Comparison of ENCODE assay signal across 10 cellular contexts in the genomic region with DNA sequence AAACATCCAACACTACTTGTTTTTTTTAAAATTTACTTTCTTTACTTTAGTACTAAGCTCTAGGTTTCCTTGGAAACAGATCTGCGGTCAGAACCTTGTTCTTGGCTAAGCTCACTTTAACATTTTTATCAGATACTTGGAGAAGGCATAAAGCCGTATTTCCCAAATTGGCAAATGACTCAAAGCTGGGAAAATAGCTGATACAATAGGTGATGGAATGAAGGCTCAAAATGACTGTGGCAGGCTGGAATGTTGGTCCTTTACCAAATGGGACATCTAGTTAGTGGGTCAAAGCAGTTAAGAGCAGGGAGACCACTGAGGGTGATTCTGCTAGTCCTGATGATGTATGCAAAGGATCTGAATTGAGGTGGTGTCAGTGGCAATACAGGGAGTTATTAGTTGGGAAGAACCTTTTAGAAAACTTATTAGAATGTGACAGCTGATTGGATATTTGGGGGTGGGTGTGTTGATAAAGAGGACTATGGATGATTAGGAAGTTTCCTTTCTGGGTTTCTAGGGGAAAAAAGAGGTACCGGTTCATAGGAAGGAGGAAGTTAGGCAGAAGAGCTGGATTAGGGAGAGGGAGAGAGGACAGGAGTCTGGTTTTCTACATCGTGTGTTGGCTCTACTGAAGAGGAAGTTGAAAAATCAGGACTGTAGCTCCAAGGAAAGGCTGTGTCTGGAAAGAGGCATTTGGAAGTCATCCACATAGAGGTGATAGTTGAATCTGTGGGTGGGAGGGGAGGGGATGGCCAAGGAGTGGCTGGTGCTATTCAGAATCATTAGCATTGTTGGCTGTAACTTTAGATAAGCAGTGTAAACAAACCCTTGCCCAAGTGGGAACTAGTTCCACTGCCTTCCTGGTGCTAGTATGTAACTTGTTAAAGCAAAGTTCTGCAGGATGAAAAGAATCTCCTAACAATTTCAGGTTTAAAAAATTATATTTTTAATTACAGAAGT. TPM values are rescaled to one million over a fixed set of nuclear protein-coding genes. Genes with fewer than 3 reads are reported as not detected.
A peak's percentile ranks its signal among the peaks of the same experiment; 100 is the strongest.
DNase-seq lines count a peak whose midpoint lies in the region; ATAC-seq and TF ChIP-seq lines count a peak whose summit lies in the region.
"Had no signal": no experiment of that assay in that cellular context is flagged by ENCODE, and none has a peak within 500 bp of the region (broad histone marks: within the 10 kb centered on the region; RNA-seq: fewer than 3 reads in every experiment).

No MANE protein-coding gene starts in this region.

- DNase-seq in GM23248, result peak; percentile 87
- peak; percentile 59 for DNase-seq in RWPE1 (ENCODE audit: low spot score)
- no peak for DNase-seq in left ventricle myocardium inferior
- DNase-seq in MM.1S, result no peak
- no peak for DNase-seq in WERI-Rb-1
- DNase-seq: KBM-7, occipital lobe had no signal

- H3K9me3 ChIP-seq in GM23248 (ENCODE audit: low read depth) (no peaks in the 10 kb centered on the region), left ventricle myocardium inferior (replicated peaks) (no peaks in the 10 kb centered on the region), skeletal muscle satellite cell (replicated peaks; ENCODE audit: low read length) (no peaks in the 10 kb centered on the region), MM.1S (replicated peaks; ENCODE audit: insufficient read depth, low read length) (no peaks in the 10 kb centered on the region), WERI-Rb-1 (ENCODE audit: severe bottlenecking) (no peaks in the 10 kb centered on the region), gastroesophageal sphincter (no peaks in the 10 kb centered on the region)

- no peak for TF ChIP-seq EP300 in gastroesophageal sphincter (IDR thresholded peaks at IDR 0.05)

- H3K27ac ChIP-seq in GM23248, result peak overlapping the region; percentile 79
- no peak overlapping the region for H3K27ac ChIP-seq in RWPE1
- peak overlapping the region; percentile 40 for H3K27ac ChIP-seq in left ventricle myocardium inferior (replicated peaks)
- H3K27ac ChIP-seq in MM.1S (ENCODE audit: low read length), result no peak overlapping the region
- H3K27ac ChIP-seq in WERI-Rb-1, result no peak overlapping the region
- H3K27ac ChIP-seq in gastroesophageal sphincter, result no peak overlapping the region

- H2AFZ ChIP-seq in GM23248, result no peak overlapping the region
- H2AFZ ChIP-seq in MM.1S (ENCODE audit: low read length), result no peak overlapping the region

- H3K27me3 ChIP-seq in GM23248 (replicated peaks; ENCODE audit: insufficient read depth) (no peaks in the 10 kb centered on the region), left ventricle myocardium inferior (ENCODE audit: low read depth) (no peaks in the 10 kb centered on the region), skeletal muscle satellite cell (ENCODE audit: control insufficient read depth, insufficient read depth, low read length) (no peaks in the 10 kb centered on the region), MM.1S (replicated peaks; ENCODE audit: insufficient read depth, low read length) (no peaks in the 10 kb centered on the region), WERI-Rb-1 (ENCODE audit: insufficient read depth, low read depth, severe bottlenecking) (no peaks in the 10 kb centered on the region), gastroesophageal sphincter (no peaks in the 10 kb centered on the region)

- H3K36me3 ChIP-seq in GM23248 (ENCODE audit: low read depth) (no peaks in the 10 kb centered on the region), left ventricle myocardium inferior (no peaks in the 10 kb centered on the region), skeletal muscle satellite cell (ENCODE audit: insufficient read depth, low read length) (no peaks in the 10 kb centered on the region), MM.1S (replicated peaks; ENCODE audit: insufficient read depth, low read length) (no peaks in the 10 kb centered on the region), WERI-Rb-1 (no peaks in the 10 kb centered on the region), gastroesophageal sphincter (no peaks in the 10 kb centered on the region)

- TF ChIP-seq POLR2A in gastroesophageal sphincter (IDR thresholded peaks at IDR 0.05), result no peak

- no peak for ATAC-seq in HG03442 (IDR thresholded peaks at IDR 0.05; ENCODE audit: unreplicated experiment)
- no peak for ATAC-seq in gastroesophageal sphincter

- H3F3A ChIP-seq in GM23248 (ENCODE audit: insufficient read depth), result peaks cover 22% of the 10 kb centered on the region
- no peaks in the 10 kb centered on the region for H3F3A ChIP-seq in MM.1S (ENCODE audit: insufficient read depth, low read length)

- H3K4me2 ChIP-seq in GM23248 (ENCODE audit: unreplicated experiment) (peak overlapping the region; percentile 70), skeletal muscle satellite cell (ENCODE audit: low read length) (peak overlapping the region; percentile 46), MM.1S (ENCODE audit: low read depth, low read length) (no peak overlapping the region)

- H3K9ac ChIP-seq in GM23248 (peak overlapping the region; percentile 53), skeletal muscle satellite cell (ENCODE audit: low read depth, low read length) (peak overlapping the region; percentile 49), MM.1S (ENCODE audit: low read length) (no peak overlapping the region)

- H4K20me1 ChIP-seq in GM23248 (ENCODE audit: insufficient read depth) (no peaks in the 10 kb centered on the region), MM.1S (ENCODE audit: insufficient read depth, low read length) (no peaks in the 10 kb centered on the region)

- intact Hi-C loops in left ventricle myocardium inferior (cut with micrococcal nuclease), result no loop called here

- H3K79me2 ChIP-seq in GM23248 (ENCODE audit: insufficient read depth) (no peaks in the 10 kb centered on the region), MM.1S (ENCODE audit: low read length) (no peaks in the 10 kb centered on the region)

- CTCF ChIA-PET in RWPE1 (lab: Yijun Ruan, JAX), result interaction anchor here (0.7 to 1.5 kb wide), 2 partner anchors 9 to 313 kb away, joined by 3 to 4 read pairs; no protein-coding TSS in a partner anchor

- TF ChIP-seq CTCF in RWPE1 (conservative IDR thresholded peaks at IDR 0.05; ENCODE audit: low read depth) (no peak), left ventricle myocardium inferior (IDR thresholded peaks at IDR 0.05; ENCODE audit: borderline replicate concordance) (no peak), MM.1S (IDR thresholded peaks at IDR 0.05; ENCODE audit: low read length) (no peak), WERI-Rb-1 (IDR thresholded peaks at IDR 0.05; ENCODE audit: low read depth, low read length) (no peak), gastroesophageal sphincter (IDR thresholded peaks at IDR 0.05) (no peak)

- WGBS in GM23248 (ENCODE audit: low coverage in 1 of 2, low lambda C conversion rate in 2 of 2, missing lambda C conversion rate in 2 of 2), 2 experiments, result 16 to 18% methylated on average over 4 of the region's 4 CpGs
- WGBS in gastroesophageal sphincter (ENCODE audit: low coverage in 1 of 2), 2 donors, result 9 to 44% methylated on average over 3 to 4 of the region's 4 CpGs

- in situ Hi-C loops in GM23248 (cut with MboI), result no loop called here

- peaks cover 47% of the 10 kb centered on the region for H3K4me1 ChIP-seq in GM23248 (ENCODE audit: insufficient read depth)
- H3K4me1 ChIP-seq in left ventricle myocardium inferior, result peaks cover 25% of the 10 kb centered on the region
- H3K4me1 ChIP-seq in skeletal muscle satellite cell (ENCODE audit: control insufficient read depth, insufficient read depth, low read length), result peaks cover 18% of the 10 kb centered on the region
- H3K4me1 ChIP-seq in MM.1S (ENCODE audit: low read length), result no peaks in the 10 kb centered on the region
- peaks cover 0 to 7% (median 0%) of the 10 kb centered on the region in 3 donors for H3K4me1 ChIP-seq in gastroesophageal sphincter

- H3K9me2 ChIP-seq in GM23248 (ENCODE audit: insufficient read depth) (no peaks in the 10 kb centered on the region), MM.1S (replicated peaks; ENCODE audit: insufficient read depth, low read length) (no peaks in the 10 kb centered on the region)

- peak overlapping the region; percentile 55 for H3K4me3 ChIP-seq in GM23248
- no peak overlapping the region for H3K4me3 ChIP-seq in left ventricle myocardium inferior
- H3K4me3 ChIP-seq in skeletal muscle satellite cell (ENCODE audit: low read length), result peak overlapping the region; percentile 27
- no peak overlapping the region for H3K4me3 ChIP-seq in MM.1S (ENCODE audit: low read length)
- H3K4me3 ChIP-seq in WERI-Rb-1 (ENCODE audit: low read depth, low read length), result no peak overlapping the region
- no peak overlapping the region for H3K4me3 ChIP-seq in gastroesophageal sphincter

- POLR2A ChIA-PET in RWPE1 (lab: Yijun Ruan, JAX; ENCODE audit: low non-redundant PET), result no interaction called here

RNA-seq across cellular contexts. Expression of a gene that starts 13.1 kb away (rescaled TPM):
- 2.9 and 6.2 TPM in 2 replicates for total RNA-seq in GM23248 (2014; rRNA removed; shearing (Covaris generic))
- 3.7 TPM in 2 replicates for polyA plus RNA-seq in GM23248 (2016; fragmentation: Nextera tagmentation; extraction: Ambion mirVana)
- total RNA-seq in left ventricle myocardium inferior, result 11.2 TPM
- 1.5 and 2.6 TPM in 2 replicates for total RNA-seq in skeletal muscle satellite cell (2012; rRNA removed)
- 10 to 100 TPM; 13.5 to 23.0 (median 19.1) TPM for total RNA-seq in gastroesophageal sphincter

Comparison
In these comparisons a context has a peak if more than half of its experiments do, and no peak if none do; other contexts are left out.
1. DNase-seq: peak in GM23248 (single experiment) and RWPE1 (single experiment); none in left ventricle myocardium inferior (single experiment), MM.1S (single experiment) and WERI-Rb-1 (single experiment).
2. H3K27ac ChIP-seq: peak in GM23248 (single experiment) and left ventricle myocardium inferior (single experiment); none in RWPE1 (single experiment), MM.1S (single experiment), WERI-Rb-1 (single experiment) and gastroesophageal sphincter (0 of 4).
3. H3K4me3 ChIP-seq: peak in GM23248 (single experiment) and skeletal muscle satellite cell (single experiment); none in left ventricle myocardium inferior (single experiment), MM.1S (single experiment), WERI-Rb-1 (single experiment) and gastroesophageal sphincter (0 of 2).